18 cellular contexts compared by ENCODE assay signal in genomic region chr13:30255696-30256095, GRCh38. TPM values are rescaled to one million over a fixed set of nuclear protein-coding genes. Genes with fewer than 3 reads are reported as not detected.
DNase-seq lines count a peak whose midpoint lies in the region; ATAC-seq and TF ChIP-seq lines count a peak whose summit lies in the region.
"Had no signal": no experiment of that assay in that cellular context is flagged by ENCODE, and none has a peak within 500 bp of the region (broad histone marks: within the 10 kb centered on the region; RNA-seq: fewer than 3 reads in every experiment).

No MANE protein-coding gene starts in this region.

- H3K27me3 ChIP-seq in CD4-positive, alpha-beta memory T cell (ENCODE audit: insufficient read depth, low read length): no peaks in the 10 kb centered on the region
- H3K27me3 ChIP-seq: Peyer's patch, vagina had no signal

- POLR2A ChIA-PET in CD4-positive, alpha-beta memory T cell (lab: Charles Lee; ENCODE audit: partially characterized antibody): interaction anchor here (1.1 to 1.2 kb wide), 2 partner anchors 115 to 362 kb away, joined by 3 to 4 read pairs; partner anchors contain the start of gene USPL1

- H3K36me3 Mint-ChIP-seq in CD4-positive, alpha-beta memory T cell: peaks cover 0 to 4% of the 10 kb centered on the region in 2 donors
- H3K36me3 Mint-ChIP-seq in naive B cell: peaks cover 4 to 8% of the 10 kb centered on the region in 2 donors

- no peak for ATAC-seq in naive B cell (ENCODE audit: low read depth in 2 of 2)
- no peak for ATAC-seq in GM18873 (IDR thresholded peaks at IDR 0.05; ENCODE audit: low FRiP score, unreplicated experiment)
- no peak for ATAC-seq in GM19328 (IDR thresholded peaks at IDR 0.05; ENCODE audit: unreplicated experiment)
- ATAC-seq: stimulated activated naive B cell treated with anti-CD40 and anti-IgM and Interleukin-4, amounts not matched to agents 10 μg/mL and 1 μg/mL and 100 μg/mL, for 72 hours; WTC11 had no signal

- intact Hi-C loops in CD4-positive, alpha-beta memory T cell (cut with micrococcal nuclease): loop anchor here (1.0 to 2.0 kb wide), 2 partner anchors 207 to 296 kb away; no protein-coding TSS in a partner anchor

- H3K4me3 Mint-ChIP-seq in CD4-positive, alpha-beta memory T cell: no peak overlapping the region
- H3K4me3 Mint-ChIP-seq in naive B cell: no peak overlapping the region
- H3K4me3 Mint-ChIP-seq: CD14-positive monocyte; stimulated activated naive B cell treated with anti-CD40 and anti-IgM and Interleukin-4, amounts not matched to agents 10 μg/mL and 1 μg/mL and 100 μg/mL, for 72 hours; WTC11 had no signal

- no peaks in the 10 kb centered on the region for H3K4me1 ChIP-seq in CD4-positive, alpha-beta memory T cell (ENCODE audit: insufficient read depth, low read length)
- H3K4me1 ChIP-seq: Peyer's patch had no signal

- no peaks in the 10 kb centered on the region for H3K9me3 ChIP-seq in CD4-positive, alpha-beta memory T cell (ENCODE audit: control insufficient read depth in 1 of 2, low read length in 2 of 2)
- H3K9me3 ChIP-seq: Peyer's patch, vagina had no signal

- TF ChIP-seq CTCF in LNCaP clone FGC (IDR thresholded peaks at IDR 0.05; ENCODE audit: control insufficient read depth, extremely low read depth, insufficient read depth): peak; percentile 32

- no peak overlapping the region for H3K4me3 ChIP-seq in CD4-positive, alpha-beta memory T cell (ENCODE audit: low read length in 2 of 2)
- no peak overlapping the region for H3K4me3 ChIP-seq in LNCaP clone FGC (ENCODE audit: low read depth, low read length)
- H3K4me3 ChIP-seq: Peyer's patch, vagina had no signal

- H3K36me3 ChIP-seq in CD4-positive, alpha-beta memory T cell (ENCODE audit: insufficient read depth, low read length): no peaks in the 10 kb centered on the region
- H3K36me3 ChIP-seq: Peyer's patch, vagina had no signal

- no peak overlapping the region for H3K27ac Mint-ChIP-seq in CD4-positive, alpha-beta memory T cell
- no peak overlapping the region for H3K27ac Mint-ChIP-seq in naive B cell
- H3K27ac Mint-ChIP-seq: CD14-positive monocyte; stimulated activated naive B cell treated with anti-CD40 and anti-IgM and Interleukin-4, amounts not matched to agents 10 μg/mL and 1 μg/mL and 100 μg/mL, for 72 hours had no signal

- H3K27ac ChIP-seq in CD4-positive, alpha-beta memory T cell (ENCODE audit: low read depth, low read length): no peak overlapping the region
- H3K27ac ChIP-seq: Peyer's patch had no signal

- no peaks in the 10 kb centered on the region for H3K27me3 Mint-ChIP-seq in CD4-positive, alpha-beta memory T cell
- H3K27me3 Mint-ChIP-seq in naive B cell: no peaks in the 10 kb centered on the region
- H3K27me3 Mint-ChIP-seq: stimulated activated naive B cell treated with anti-CD40 and anti-IgM and Interleukin-4, amounts not matched to agents 10 μg/mL and 1 μg/mL and 100 μg/mL, for 72 hours had no signal

- peak in 3 of 5 donors; percentile 6 to 14 (median 9) for DNase-seq in CD4-positive, alpha-beta memory T cell
- no peak for DNase-seq in LNCaP clone FGC (ENCODE audit: low read depth)
- DNase-seq in dermis blood vessel endothelial cell: peak; percentile 9
- DNase-seq in naive B cell: peak; percentile 3
- DNase-seq in SIG-M5 treated with dmso at 0.1 percent for 504 hours (lab: John Stamatoyannopoulos, UW; ENCODE audit: unreplicated experiment): no peak
- no peak for DNase-seq in hypothalamus (lab: John Stamatoyannopoulos, UW)
- DNase-seq: activated effector memory CD4-positive, alpha-beta T cell treated with Interleukin-2 at 50 U/mL for 16 hours; effector CD4-positive, alpha-beta T cell; mesendoderm; NCI-H187; NCI-H510A treated with DMSO at 0.1 percent for 48 hours; Peyer's patch; stimulated activated naive B cell treated with anti-CD40 and anti-IgM and Interleukin-4, amounts not matched to agents 10 μg/mL and 1 μg/mL and 100 μg/mL, for 72 hours had no signal

- peaks cover 0 to 3% (median 0%) of the 10 kb centered on the region in 8 donors for H3K9me3 Mint-ChIP-seq in CD4-positive, alpha-beta memory T cell
- H3K9me3 Mint-ChIP-seq in naive B cell: peaks cover 0 to 4% (median 0%) of the 10 kb centered on the region in 7 donors

- CTCF ChIA-PET in CD4-positive, alpha-beta memory T cell (lab: Charles Lee; ENCODE audit: partially characterized antibody): interaction anchor here (0.6 to 1.5 kb wide), 5 partner anchors 118 to 712 kb away, joined by 3 to 7 read pairs (median 3); no protein-coding TSS in a partner anchor

- peaks cover 4 to 21% (median 11%) of the 10 kb centered on the region in 4 donors for H3K4me1 Mint-ChIP-seq in CD4-positive, alpha-beta memory T cell
- H3K4me1 Mint-ChIP-seq in naive B cell: peaks cover 13 to 21% (median 16%) of the 10 kb centered on the region in 3 donors
- H3K4me1 Mint-ChIP-seq: CD14-positive monocyte had no signal

RNA-seq across cellular contexts. Expression of gene KATNAL1, which starts 51.7 kb away (rescaled TPM):
- total RNA-seq in CD4-positive, alpha-beta memory T cell: 1 to 10 TPM; 4.8 to 6.4 TPM
- 1 to 10 TPM; 1.7 to 4.8 TPM for polyA plus RNA-seq in CD4-positive, alpha-beta memory T cell
- 26.4 and 26.5 TPM in 2 replicates for total RNA-seq in dermis blood vessel endothelial cell
- 1 to 10 TPM; 3.7 to 8.9 (median 6.9) TPM for polyA plus RNA-seq in naive B cell (ENCODE audit: low read depth in 6 of 6)

Comparison
In these comparisons a context has a peak if more than half of its experiments do, and no peak if none do; other contexts are left out.
1. DNase-seq: peak in CD4-positive, alpha-beta memory T cell (3 of 5), dermis blood vessel endothelial cell (single experiment) and naive B cell (single experiment); none in LNCaP clone FGC (single experiment), SIG-M5 treated with dmso at 0.1 percent for 504 hours (single experiment) and hypothalamus (0 of 51).